ENCODE assay signal across 19 cellular contexts in genomic region chr6:106715922-106716321, GRCh38.
DNase-seq lines count a peak whose midpoint lies in the region; ATAC-seq, FAIRE-seq and TF ChIP-seq lines count a peak whose summit lies in the region.
"Had no signal": no experiment of that assay in that cellular context is flagged by ENCODE, and none has a peak within 500 bp of the region (broad histone marks: within the 10 kb centered on the region; RNA-seq: fewer than 3 reads in every experiment).

No MANE protein-coding gene starts in this region.

- peaks cover 4% of the 10 kb centered on the region; the same call in 1 of the 2 replicates for H3K4me1 ChIP-seq in GM23338 (ENCODE audit: insufficient read depth)
- peaks cover 0 to 3% of the 10 kb centered on the region in 2 donors for H3K4me1 ChIP-seq in esophagus (ENCODE audit: control insufficient read depth in 2 of 2, insufficient read depth in 2 of 2, low read length in 1 of 2)

- TF ChIP-seq POLR2A in H54 (IDR thresholded peaks at IDR 0.05; ENCODE audit: low read depth, low read length): no peak

- 42 to 57% methylated on average over 5 of the region's 5 CpGs for WGBS in esophagus, 2 donors

- H3K36me3 ChIP-seq in GM23338 (ENCODE audit: insufficient read depth) (no peaks in the 10 kb centered on the region), esophagus (ENCODE audit: control insufficient read depth in 2 of 2, insufficient read depth in 2 of 2, low read length in 1 of 2) (no peaks in the 10 kb centered on the region)

- TF ChIP-seq CTCF in GM23338 (conservative IDR thresholded peaks at IDR 0.05; ENCODE audit: low read depth in 2 of 2): no peak

- H3F3A ChIP-seq in GM23338 (replicated peaks; ENCODE audit: low read depth): no peaks in the 10 kb centered on the region

- no peak overlapping the region for H3K4me3 Mint-ChIP-seq in GM23338
- H3K4me3 Mint-ChIP-seq in stimulated activated memory B cell treated with anti-CD40 and anti-IgM and Interleukin-4, amounts not matched to agents 10 μg/mL and 1 μg/mL and 100 μg/mL, for 72 hours: peak overlapping the region; percentile 54
- H3K4me3 Mint-ChIP-seq: activated naive CD8-positive, alpha-beta T cell treated with anti-CD3 and anti-CD28 coated beads, Interleukin-2, amount 50 U/mL, for 24 hours; brain; stimulated activated naive CD8-positive, alpha-beta T cell treated with anti-CD3 and anti-CD28 coated beads, Interleukin-15, amount 100 ng/mL, for 72 hours had no signal

- FAIRE-seq in H54 (lab: Jason Lieb, UNC): no peak
- FAIRE-seq: endometrium had no signal

- no peaks in the 10 kb centered on the region for H3K9me3 ChIP-seq in esophagus (ENCODE audit: control insufficient read depth in 2 of 2, insufficient read depth in 1 of 2, low read depth in 1 of 2, low read length in 1 of 2)
- H3K9me3 ChIP-seq: SK-N-SH had no signal

- no peaks in the 10 kb centered on the region for H3K36me3 Mint-ChIP-seq in GM23338 (ENCODE audit: low read depth)
- no peaks in the 10 kb centered on the region for H3K36me3 Mint-ChIP-seq in stimulated activated memory B cell treated with anti-CD40 and anti-IgM and Interleukin-4, amounts not matched to agents 10 μg/mL and 1 μg/mL and 100 μg/mL, for 72 hours
- H3K36me3 Mint-ChIP-seq: brain had no signal

- ATAC-seq in GM23338: no peak
- peak; percentile 62 for ATAC-seq in stimulated activated memory B cell treated with anti-CD40 and anti-IgM and Interleukin-4, amounts not matched to agents 10 μg/mL and 1 μg/mL and 100 μg/mL, for 72 hours
- ATAC-seq: activated naive CD8-positive, alpha-beta T cell treated with anti-CD3 and anti-CD28 coated beads, Interleukin-2, amount 50 U/mL, for 24 hours; stimulated activated naive CD8-positive, alpha-beta T cell treated with anti-CD3 and anti-CD28 coated beads, Interleukin-15, amount 100 ng/mL, for 72 hours had no signal

- H2AFZ ChIP-seq in GM23338: peak overlapping the region; percentile 84; the same call in 1 of the 2 replicates

- no peaks in the 10 kb centered on the region for H3K27me3 Mint-ChIP-seq in GM23338 (ENCODE audit: insufficient read depth, low read depth, poor library complexity)
- no peaks in the 10 kb centered on the region for H3K27me3 Mint-ChIP-seq in stimulated activated memory B cell treated with anti-CD40 and anti-IgM and Interleukin-4, amounts not matched to agents 10 μg/mL and 1 μg/mL and 100 μg/mL, for 72 hours
- H3K27me3 Mint-ChIP-seq: progenitor cell of endocrine pancreas had no signal

- H3K9me2 ChIP-seq in GM23338 (ENCODE audit: insufficient read depth): no peaks in the 10 kb centered on the region
- H3K9me2 ChIP-seq: SK-N-SH had no signal

- H3K4me3 ChIP-seq in GM23338 (no peak overlapping the region), esophagus (ENCODE audit: low read depth in 1 of 2, low read length in 2 of 2) (no peak overlapping the region)
- H3K4me3 ChIP-seq: coronary artery had no signal

- no peak overlapping the region for H3K4me2 ChIP-seq in GM23338
- H3K4me2 ChIP-seq: SK-N-SH had no signal

- no peaks in the 10 kb centered on the region for H3K27me3 ChIP-seq in GM23338 (ENCODE audit: insufficient read depth)
- H3K27me3 ChIP-seq in esophagus (ENCODE audit: control insufficient read depth in 1 of 2, insufficient read depth in 2 of 2, low read length in 2 of 2): no peaks in the 10 kb centered on the region

- H3K27ac Mint-ChIP-seq in GM23338: peak overlapping the region; percentile 48; the same call in 1 of the 2 replicates
- peak overlapping the region; percentile 63 for H3K27ac Mint-ChIP-seq in stimulated activated memory B cell treated with anti-CD40 and anti-IgM and Interleukin-4, amounts not matched to agents 10 μg/mL and 1 μg/mL and 100 μg/mL, for 72 hours
- H3K27ac Mint-ChIP-seq: activated naive CD8-positive, alpha-beta T cell treated with anti-CD3 and anti-CD28 coated beads, Interleukin-2, amount 50 U/mL, for 24 hours; stimulated activated naive CD8-positive, alpha-beta T cell treated with anti-CD3 and anti-CD28 coated beads, Interleukin-15, amount 100 ng/mL, for 72 hours had no signal

- H3K27ac ChIP-seq in GM23338 (ENCODE audit: low read depth) (no peak overlapping the region), esophagus (ENCODE audit: low read depth in 2 of 2, low read length in 1 of 2) (peak overlapping the region; percentile 23 to 68)
- H3K27ac ChIP-seq: coronary artery had no signal

- H3K4me1 Mint-ChIP-seq in GM23338: peaks cover 34% of the 10 kb centered on the region
- H3K4me1 Mint-ChIP-seq in stimulated activated memory B cell treated with anti-CD40 and anti-IgM and Interleukin-4, amounts not matched to agents 10 μg/mL and 1 μg/mL and 100 μg/mL, for 72 hours: peaks cover 56% of the 10 kb centered on the region
- H3K4me1 Mint-ChIP-seq: stimulated activated naive CD8-positive, alpha-beta T cell treated with anti-CD3 and anti-CD28 coated beads, Interleukin-15, amount 100 ng/mL, for 72 hours had no signal

- no peaks in the 10 kb centered on the region for H3K79me2 ChIP-seq in GM23338 (replicated peaks; ENCODE audit: insufficient read depth)

- no peaks in the 10 kb centered on the region for H4K20me1 ChIP-seq in GM23338 (replicated peaks; ENCODE audit: insufficient read depth)

- DNase-seq in GM23338 (ENCODE audit: low spot score) (no peak), NCI-H526 treated with DMSO at 0.1 percent for 48 hours (lab: John Stamatoyannopoulos, UW) (peak; percentile 40), glomerular visceral epithelial cell (ENCODE audit: extremely low spot score) (no peak), H54 (ENCODE audit: insufficient read length, low spot score) (no peak)
- DNase-seq in activated CD8-positive, alpha-beta memory T cell treated with anti-CD3 and anti-CD28 coated beads for 24 hours: no peak
- DNase-seq: activated CD4-positive, alpha-beta T cell treated with anti-CD3 and anti-CD28 coated beads for 4 hours; activated naive CD8-positive, alpha-beta T cell treated with anti-CD3 and anti-CD28 coated beads, Interleukin-2, amount 50 U/mL, for 24 hours; GDM1; NCI-H187; SK-N-SH; stimulated activated CD4-positive, alpha-beta T cell treated with anti-CD3 and anti-CD28 coated beads, Interleukin-2, amount 100 ng/mL, for 24 hours; stimulated activated naive CD8-positive, alpha-beta T cell treated with anti-CD3 and anti-CD28 coated beads, Interleukin-15, amount 100 ng/mL, for 72 hours; trophoblast cell had no signal

- H3K9me3 Mint-ChIP-seq in GM23338: no peaks in the 10 kb centered on the region; the same call in 2 of the 3 replicates
- no peaks in the 10 kb centered on the region for H3K9me3 Mint-ChIP-seq in stimulated activated memory B cell treated with anti-CD40 and anti-IgM and Interleukin-4, amounts not matched to agents 10 μg/mL and 1 μg/mL and 100 μg/mL, for 72 hours
- H3K9me3 Mint-ChIP-seq: activated naive CD8-positive, alpha-beta T cell treated with anti-CD3 and anti-CD28 coated beads, Interleukin-2, amount 50 U/mL, for 24 hours; brain; stimulated activated naive CD8-positive, alpha-beta T cell treated with anti-CD3 and anti-CD28 coated beads, Interleukin-15, amount 100 ng/mL, for 72 hours had no signal

TF ChIP-seq in GM23338, 12 proteins besides CTCF, POLR2A, EP300 and RAD21 (continues in another document):
- TF ChIP-seq EZH2phosphoT487 (IDR thresholded peaks at IDR 0.05; ENCODE audit: unreplicated experiment): no peak
- TF ChIP-seq EZH2 (IDR thresholded peaks at IDR 0.05; ENCODE audit: low read depth, unreplicated experiment): no peak
- TF ChIP-seq POLR2AphosphoS5 (IDR thresholded peaks at IDR 0.05; ENCODE audit: low read depth): no peak
- no peak for TF ChIP-seq ZNF114 (CRISPR knock-in tag; IDR thresholded peaks at IDR 0.05)
- TF ChIP-seq JUNB (IDR thresholded peaks at IDR 0.05; ENCODE audit: unreplicated experiment): no peak
